Comparison of ENCODE assay signal across 30 cellular contexts in genomic region chr6:50147371-50147770, GRCh38.
A peak's percentile ranks its signal among the peaks of the same experiment; 100 is the strongest.
DNase-seq lines count a peak whose midpoint lies in the region; ATAC-seq and TF ChIP-seq lines count a peak whose summit lies in the region.
"Had no signal": no experiment of that assay in that cellular context is flagged by ENCODE, and none has a peak within 500 bp of the region (broad histone marks: within the 10 kb centered on the region; RNA-seq: fewer than 3 reads in every experiment).

No MANE protein-coding gene starts in this region.

- dilution Hi-C loops in mammary epithelial cell (cut with HindIII; ENCODE audit: low sequenced_read_pairs): no loop called here

- no peak for TF ChIP-seq CTCF in mammary epithelial cell (conservative IDR thresholded peaks at IDR 0.05 in 1 of 2, IDR thresholded peaks at IDR 0.05 in 1 of 2; ENCODE audit: extremely low read depth in 1 of 2, insufficient read depth in 1 of 2, low read depth in 1 of 2, low read length in 2 of 2)
- no peak for TF ChIP-seq CTCF in breast epithelium (IDR thresholded peaks at IDR 0.05)
- TF ChIP-seq CTCF in PC-3 (conservative IDR thresholded peaks at IDR 0.05; ENCODE audit: low read depth, low read length): no peak
- TF ChIP-seq CTCF in sigmoid colon (IDR thresholded peaks at IDR 0.05): no peak

- H3K79me2 ChIP-seq in mammary epithelial cell (ENCODE audit: insufficient read depth, low read length) (no peaks in the 10 kb centered on the region), PC-3 (ENCODE audit: low read length) (no peaks in the 10 kb centered on the region)

- WGBS in mammary epithelial cell (ENCODE audit: low coverage, missing lambda C conversion rate): 97% methylated on average over 3 of the region's 3 CpGs
- WGBS in sigmoid colon, 2 donors: 69 to 84% methylated on average over 3 of the region's 3 CpGs

- no peak for TF ChIP-seq EP300 in sigmoid colon (IDR thresholded peaks at IDR 0.05)

- peaks cover 2% of the 10 kb centered on the region for H3K27me3 ChIP-seq in mammary epithelial cell (ENCODE audit: insufficient read depth, low read length)
- no peaks in the 10 kb centered on the region for H3K27me3 ChIP-seq in breast epithelium
- H3K27me3 ChIP-seq in PC-3 (ENCODE audit: low read length): peaks cover 22% of the 10 kb centered on the region
- no peaks in the 10 kb centered on the region for H3K27me3 ChIP-seq in sigmoid colon
- H3K27me3 ChIP-seq: adrenal gland, heart right ventricle, upper lobe of right lung had no signal

- H4K20me1 ChIP-seq in mammary epithelial cell (ENCODE audit: insufficient read depth, low read length): no peaks in the 10 kb centered on the region
- H4K20me1 ChIP-seq in PC-3 (ENCODE audit: low read length): no peaks in the 10 kb centered on the region

- H3K27ac ChIP-seq in mammary epithelial cell (ENCODE audit: insufficient read depth, low read depth, low read length) (no peak overlapping the region), breast epithelium (no peak overlapping the region), PC-3 (ENCODE audit: low read length) (no peak overlapping the region), sigmoid colon (no peak overlapping the region)
- H3K27ac ChIP-seq: adrenal gland, heart right ventricle, upper lobe of right lung had no signal

- H3K36me3 ChIP-seq in mammary epithelial cell (ENCODE audit: insufficient read depth, low read length) (no peaks in the 10 kb centered on the region), breast epithelium (no peaks in the 10 kb centered on the region), PC-3 (ENCODE audit: low read depth, low read length) (no peaks in the 10 kb centered on the region), sigmoid colon (no peaks in the 10 kb centered on the region)
- H3K36me3 ChIP-seq: adrenal gland, heart right ventricle, upper lobe of right lung had no signal

- H3K4me1 ChIP-seq in mammary epithelial cell (ENCODE audit: insufficient read depth, low read length) (peaks cover 10% of the 10 kb centered on the region), breast epithelium (no peaks in the 10 kb centered on the region), PC-3 (ENCODE audit: insufficient read depth, low read length) (no peaks in the 10 kb centered on the region), sigmoid colon (no peaks in the 10 kb centered on the region)
- H3K4me1 ChIP-seq: adrenal gland, heart right ventricle, upper lobe of right lung had no signal

- DNase-seq in mammary epithelial cell: peak; percentile 16
- DNase-seq in breast epithelium (ENCODE audit: low spot score in 2 of 2): no peak
- DNase-seq in PC-3: peak; percentile 15
- peak; percentile 4 for DNase-seq in iris pigment epithelial cell (ENCODE audit: low read depth)
- DNase-seq in sigmoid colon: no peak
- no peak for DNase-seq in NCI-H2081 (lab: John Stamatoyannopoulos, UW)
- DNase-seq: 8988T; activated CD4-positive, alpha-beta T cell treated with anti-CD3 and anti-CD28 coated beads for 36 hours; activated CD8-positive, alpha-beta memory T cell treated with anti-CD3 and anti-CD28 coated beads, Interleukin-2, amount 50 U/mL, for 48 hours; activated CD8-positive, alpha-beta T cell treated with anti-CD3 and anti-CD28 coated beads for 36 hours; activated naive CD4-positive, alpha-beta T cell treated with anti-CD3 and anti-CD28 coated beads for 36 hours; adrenal gland; CD4-positive, CD25-positive, alpha-beta regulatory T cell; cerebellar nuclear complex; dermis blood vessel endothelial cell; endodermal cell; heart right ventricle; kidney; NCI-H1105 treated with DMSO at 0.1 percent for 48 hours; NCI-H187 treated with DMSO at 0.1 percent for 48 hours; NCI-H526; NK-92 treated with Interleukin-12 subunit alpha and Interleukin-12 subunit beta, amount 100 ng/mL, for 24 hours; small intestine; stimulated activated naive CD4-positive, alpha-beta T cell treated with Interleukin-2 at 50 U/mL for 16 hours; upper lobe of right lung had no signal

- no peak overlapping the region for H3K4me3 ChIP-seq in mammary epithelial cell (replicated peaks in 1 of 3; ENCODE audit: insufficient read depth in 1 of 3, low read depth in 2 of 3, low read length in 3 of 3)
- no peak overlapping the region for H3K4me3 ChIP-seq in breast epithelium
- H3K4me3 ChIP-seq in PC-3 (ENCODE audit: low read length): no peak overlapping the region
- no peak overlapping the region for H3K4me3 ChIP-seq in sigmoid colon
- H3K4me3 ChIP-seq: adrenal gland, GM12878, heart right ventricle, upper lobe of right lung had no signal

- intact Hi-C loops in mammary epithelial cell (cut with micrococcal nuclease): no loop called here
- intact Hi-C loops in breast epithelium (cut with DNase I; ENCODE audit: low total_unique reads): no loop called here
- intact Hi-C loops in PC-3 (cut with micrococcal nuclease): no loop called here
- intact Hi-C loops in sigmoid colon (cut with DNase I): no loop called here

- H3K9me2 ChIP-seq in PC-3 (replicated peaks; ENCODE audit: low read length): no peaks in the 10 kb centered on the region

- TF ChIP-seq POLR2A in breast epithelium (IDR thresholded peaks at IDR 0.05) (no peak), sigmoid colon (IDR thresholded peaks at IDR 0.05) (no peak)

- CTCF ChIA-PET in mammary epithelial cell (lab: Charles Lee; ENCODE audit: low non-redundant PET): no interaction called here
- CTCF ChIA-PET in PC-3 (lab: Charles Lee): no interaction called here

- H3K9me3 ChIP-seq in mammary epithelial cell (replicated peaks; ENCODE audit: insufficient read depth, low read length) (no peaks in the 10 kb centered on the region), breast epithelium (no peaks in the 10 kb centered on the region), PC-3 (ENCODE audit: low read length) (no peaks in the 10 kb centered on the region), sigmoid colon (no peaks in the 10 kb centered on the region)
- H3K9me3 ChIP-seq: adrenal gland, heart right ventricle, upper lobe of right lung had no signal

- no peak overlapping the region for H2AFZ ChIP-seq in mammary epithelial cell (ENCODE audit: low read depth, low read length)
- H2AFZ ChIP-seq in PC-3 (ENCODE audit: low read length): no peak overlapping the region

- BruUV-seq in mammary epithelial cell (replicated peaks; lab: Mats Ljungman, UMichigan) (no TSS peak), PC-3 (replicated peaks; lab: Mats Ljungman, UMichigan) (no TSS peak)

- H3K4me2 ChIP-seq in mammary epithelial cell (ENCODE audit: insufficient read depth, low read depth, low read length) (no peak overlapping the region), PC-3 (ENCODE audit: low read length) (no peak overlapping the region)

- no peaks in the 10 kb centered on the region for H3F3A ChIP-seq in PC-3 (ENCODE audit: low read length, unreplicated experiment)

- no peak for ATAC-seq in PC-3
- ATAC-seq in GM18502 (IDR thresholded peaks at IDR 0.05; ENCODE audit: poor library complexity, unreplicated experiment): no peak
- ATAC-seq in activated CD4-positive, CD25-positive, alpha-beta regulatory T cell treated with anti-CD3 and anti-CD28 coated beads, Interleukin-2, amount 50 U/mL, for 24 hours: no peak
- ATAC-seq: activated CD4-positive, alpha-beta T cell treated with anti-CD3 and anti-CD28 coated beads for 36 hours; activated CD8-positive, alpha-beta T cell treated with anti-CD3 and anti-CD28 coated beads for 36 hours; esophagus mucosa; GM12878; heart right ventricle; natural killer cell treated with Interleukin-12 subunit alpha and Interleukin-12 subunit beta and Interleukin-15 and Interleukin-18, amount 100 ng/mL, for 72 hours; upper lobe of right lung had no signal

- in situ Hi-C loops in mammary epithelial cell (cut with MboI; ENCODE audit: low sequenced_read_pairs in 2 of 2): loop anchor here (25.0 kb wide), 2 partner anchors 440 to 640 kb away; no protein-coding TSS in a partner anchor

- POLR2A ChIA-PET in PC-3 (lab: Charles Lee; ENCODE audit: unreplicated experiment): no interaction called here

- H3K9ac ChIP-seq in mammary epithelial cell (ENCODE audit: insufficient read depth, low read length) (no peak overlapping the region), PC-3 (ENCODE audit: low read length) (no peak overlapping the region)

Comparison
In these comparisons a context has a peak if more than half of its experiments do, and no peak if none do; other contexts are left out.
1. DNase-seq: peak in mammary epithelial cell (single experiment), PC-3 (single experiment) and iris pigment epithelial cell (single experiment); none in breast epithelium (0 of 2), sigmoid colon (single experiment) and NCI-H2081 (0 of 2).